In genomic region chr3:172213168-172213567, GRCh38 we compare ENCODE assay signal across 12 cellular contexts.
DNase-seq lines count a peak whose midpoint lies in the region; ATAC-seq and TF ChIP-seq lines count a peak whose summit lies in the region.
"Had no signal": no experiment of that assay in that cellular context is flagged by ENCODE, and none has a peak within 500 bp of the region (broad histone marks: within the 10 kb centered on the region; RNA-seq: fewer than 3 reads in every experiment).

No MANE protein-coding gene starts in this region.

- ATAC-seq in HG02610 (IDR thresholded peaks at IDR 0.05; ENCODE audit: unreplicated experiment) (peak; percentile 86), HG02759 (IDR thresholded peaks at IDR 0.05; ENCODE audit: unreplicated experiment) (no peak), right cardiac atrium (no peak)
- ATAC-seq: heart right ventricle had no signal

- H3K4me3 Mint-ChIP-seq in nephron: no peak overlapping the region

- intact Hi-C loops in right cardiac atrium (cut with DNase I): no loop called here

- H3K27ac Mint-ChIP-seq in nephron: peak overlapping the region in 2 of 3 experiments; percentile 75 to 82

- TF ChIP-seq CTCF in nephron (IDR thresholded peaks at IDR 0.05; ENCODE audit: unreplicated experiment in 3 of 3): no peak

- H3K9me3 ChIP-seq in right cardiac atrium (ENCODE audit: control insufficient read depth, low read length): no peaks in the 10 kb centered on the region
- H3K9me3 ChIP-seq: heart right ventricle had no signal

- no peak overlapping the region for H3K27ac ChIP-seq in right cardiac atrium (ENCODE audit: low read length)

- H3K9me3 Mint-ChIP-seq in nephron: no peaks in the 10 kb centered on the region

- H3K27me3 ChIP-seq in right cardiac atrium (ENCODE audit: control insufficient read depth, insufficient read depth): no peaks in the 10 kb centered on the region
- H3K27me3 ChIP-seq: heart right ventricle had no signal

- no peak overlapping the region for H3K4me3 ChIP-seq in right cardiac atrium (ENCODE audit: low read length)
- H3K4me3 ChIP-seq: heart right ventricle had no signal

- no peaks in the 10 kb centered on the region for H3K36me3 Mint-ChIP-seq in nephron (ENCODE audit: low read depth)

- peaks cover 17% of the 10 kb centered on the region for H3K4me1 ChIP-seq in right cardiac atrium (ENCODE audit: control insufficient read depth, insufficient read depth, low read length)

- H3K4me1 Mint-ChIP-seq in nephron: peaks cover 45% of the 10 kb centered on the region

- WGBS in right cardiac atrium: 92% methylated on average over 2 of the region's 2 CpGs

- H3K27me3 Mint-ChIP-seq in nephron (ENCODE audit: low read depth): no peaks in the 10 kb centered on the region

- DNase-seq in NCI-H526 (lab: John Stamatoyannopoulos, UW) (peak; percentile 40 to 42), NCI-H526 treated with DMSO at 0.1 percent for 48 hours (lab: John Stamatoyannopoulos, UW) (no peak), amniotic epithelial cell (ENCODE audit: low read depth) (peak; percentile 100), UCSD-AML1 (lab: John Stamatoyannopoulos, UW; ENCODE audit: unreplicated experiment) (no peak), right cardiac atrium (no peak)
- DNase-seq: activated effector memory CD4-positive, alpha-beta T cell treated with anti-CD3 and anti-CD28 coated beads, Interleukin-2, amount 50 U/mL, for 16 hours; DMS 273 treated with DMSO at 0.1 percent for 48 hours; heart right ventricle; T-helper 9 cell had no signal

Comparison
In these comparisons a context has a peak if more than half of its experiments do, and no peak if none do; other contexts are left out.
1. DNase-seq: peak in NCI-H526 (2 of 2) and amniotic epithelial cell (single experiment); none in NCI-H526 treated with DMSO at 0.1 percent for 48 hours (single experiment), UCSD-AML1 (single experiment) and right cardiac atrium (0 of 3).